Comparison of ENCODE assay signal across 12 cellular contexts in the genomic region with DNA sequence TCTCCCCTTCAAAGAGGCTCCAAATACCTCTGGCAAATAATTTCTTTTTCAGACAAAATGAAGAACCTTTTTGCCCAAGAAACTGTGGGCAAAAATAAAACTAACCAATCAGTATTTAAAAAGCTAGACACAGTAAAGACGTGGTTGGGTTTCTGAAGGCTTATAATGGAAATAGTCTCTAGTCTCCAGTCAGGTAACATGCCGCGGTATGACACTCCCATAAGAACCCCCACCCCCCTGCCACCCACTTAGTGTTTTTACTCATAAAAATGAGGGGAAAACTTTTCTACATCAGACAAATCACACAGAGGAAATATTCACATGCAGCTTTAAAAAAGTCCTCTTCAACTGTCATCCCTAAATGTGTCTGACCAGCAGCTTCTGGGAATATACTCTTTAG.
A peak's percentile ranks its signal among the peaks of the same experiment; 100 is the strongest.
DNase-seq lines count a peak whose midpoint lies in the region; ATAC-seq and TF ChIP-seq lines count a peak whose summit lies in the region.
"Had no signal": no experiment of that assay in that cellular context is flagged by ENCODE, and none has a peak within 500 bp of the region (broad histone marks: within the 10 kb centered on the region; RNA-seq: fewer than 3 reads in every experiment).

No MANE protein-coding gene starts in this region.

- ATAC-seq in GM23338 (no peak), right cardiac atrium (no peak)
- ATAC-seq in activated CD8-positive, alpha-beta T cell treated with anti-CD3 and anti-CD28 coated beads, Interleukin-2, amount 10 ng/mL, durations not matched to agents 7 days and 5 days = no peak

- intact Hi-C loops in right cardiac atrium (cut with DNase I) = no loop called here

- peaks cover 33% of the 10 kb centered on the region for H3F3A ChIP-seq in GM23338 (replicated peaks; ENCODE audit: low read depth)

- H3K4me1 ChIP-seq in GM23338 (ENCODE audit: insufficient read depth) = peaks cover 64% of the 10 kb centered on the region
- peaks cover 5% of the 10 kb centered on the region for H3K4me1 ChIP-seq in right cardiac atrium (ENCODE audit: control insufficient read depth, insufficient read depth, low read length)

- H3K4me2 ChIP-seq in GM23338 = peak overlapping the region; percentile 37

- H2AFZ ChIP-seq in GM23338 = no peak overlapping the region

- H3K27me3 ChIP-seq in GM23338 (ENCODE audit: insufficient read depth) (no peaks in the 10 kb centered on the region), right cardiac atrium (ENCODE audit: control insufficient read depth, insufficient read depth) (no peaks in the 10 kb centered on the region)

- H3K27ac Mint-ChIP-seq in GM23338 = peak overlapping the region; percentile 78
- H3K27ac Mint-ChIP-seq in activated CD8-positive, alpha-beta T cell treated with anti-CD3 and anti-CD28 coated beads, Interleukin-2, amount 10 ng/mL, durations not matched to agents 7 days and 5 days = peak overlapping the region; percentile 54
- no peak overlapping the region for H3K27ac Mint-ChIP-seq in immature natural killer cell

- no peak for TF ChIP-seq CTCF in GM23338 (conservative IDR thresholded peaks at IDR 0.05; ENCODE audit: low read depth in 2 of 2)

- H3K4me3 Mint-ChIP-seq in GM23338 = no peak overlapping the region
- H3K4me3 Mint-ChIP-seq in activated CD8-positive, alpha-beta T cell treated with anti-CD3 and anti-CD28 coated beads, Interleukin-2, amount 10 ng/mL, durations not matched to agents 7 days and 5 days = no peak overlapping the region
- H3K4me3 Mint-ChIP-seq in immature natural killer cell = no peak overlapping the region

- H3K27ac ChIP-seq in GM23338 (ENCODE audit: low read depth) (peak overlapping the region; percentile 96), right cardiac atrium (ENCODE audit: low read length) (peak overlapping the region; percentile 46)

- DNase-seq in GM23338 (ENCODE audit: low spot score) = no peak
- DNase-seq in activated CD8-positive, alpha-beta T cell treated with anti-CD3 and anti-CD28 coated beads, Interleukin-2, amount 10 ng/mL, durations not matched to agents 7 days and 5 days = no peak
- DNase-seq in right cardiac atrium = no peak
- DNase-seq in stimulated activated CD4-positive, alpha-beta T cell treated with anti-CD3 and anti-CD28 coated beads, Interleukin-4, amount 100 ng/mL, for 4 hours = peak; percentile 48 to 74
- no peak for DNase-seq in KG1 (lab: John Stamatoyannopoulos, UW)
- DNase-seq in HEK293T (ENCODE audit: extremely low spot score) = no peak
- DNase-seq in NCI-H510A (lab: John Stamatoyannopoulos, UW) = no peak
- no peak for DNase-seq in immature natural killer cell
- DNase-seq: activated gamma-delta T cell, mammary epithelial cell, NCI-H1092 treated with DMSO at 0.1 percent for 48 hours, RPMI8226 had no signal

- peaks cover 10% of the 10 kb centered on the region for H3K27me3 Mint-ChIP-seq in GM23338 (ENCODE audit: insufficient read depth, low read depth, poor library complexity)
- H3K27me3 Mint-ChIP-seq in activated CD8-positive, alpha-beta T cell treated with anti-CD3 and anti-CD28 coated beads, Interleukin-2, amount 10 ng/mL, durations not matched to agents 7 days and 5 days (ENCODE audit: low read depth) = no peaks in the 10 kb centered on the region
- H3K27me3 Mint-ChIP-seq in immature natural killer cell (ENCODE audit: low read depth in 3 of 3) = peaks cover 0 to 2% (median 1%) of the 10 kb centered on the region in 3 donors

- H3K9me3 Mint-ChIP-seq in GM23338 (no peaks in the 10 kb centered on the region; the same call in 2 of the 3 replicates), immature natural killer cell (no peaks in the 10 kb centered on the region)
- no peaks in the 10 kb centered on the region for H3K9me3 Mint-ChIP-seq in activated CD8-positive, alpha-beta T cell treated with anti-CD3 and anti-CD28 coated beads, Interleukin-2, amount 10 ng/mL, durations not matched to agents 7 days and 5 days (ENCODE audit: insufficient read depth)

- H3K36me3 Mint-ChIP-seq in GM23338 (ENCODE audit: low read depth) (peaks cover 43% of the 10 kb centered on the region), immature natural killer cell (peaks cover 9 to 20% (median 16%) of the 10 kb centered on the region in 3 donors)
- peaks cover 73% of the 10 kb centered on the region for H3K36me3 Mint-ChIP-seq in activated CD8-positive, alpha-beta T cell treated with anti-CD3 and anti-CD28 coated beads, Interleukin-2, amount 10 ng/mL, durations not matched to agents 7 days and 5 days (ENCODE audit: low read depth)

- H3K4me3 ChIP-seq in GM23338 (peak overlapping the region; percentile 4; the same call in 1 of the 2 replicates), right cardiac atrium (ENCODE audit: low read length) (no peak overlapping the region)

- no peaks in the 10 kb centered on the region for H3K9me2 ChIP-seq in GM23338 (ENCODE audit: insufficient read depth)

- CTCF ChIA-PET in activated CD8-positive, alpha-beta T cell treated with anti-CD3 and anti-CD28 coated beads, Interleukin-2, amount 10 ng/mL, durations not matched to agents 7 days and 5 days (lab: Charles Lee) = interaction anchor here (0.8 to 1.2 kb wide), 4 partner anchors 11 to 21 kb away, joined by 3 to 5 read pairs (median 3); no protein-coding TSS in a partner anchor
- CTCF ChIA-PET in HEK293T (lab: Yijun Ruan, JAX) = no interaction called here

- no peaks in the 10 kb centered on the region for H3K9me3 ChIP-seq in right cardiac atrium (ENCODE audit: control insufficient read depth, low read length)

- H4K20me1 ChIP-seq in GM23338 (replicated peaks; ENCODE audit: insufficient read depth) = no peaks in the 10 kb centered on the region

- peaks cover 14% of the 10 kb centered on the region; the same call in 1 of the 2 replicates for H3K36me3 ChIP-seq in GM23338 (ENCODE audit: insufficient read depth)

- 89% methylated on average over 3 of the region's 3 CpGs for WGBS in right cardiac atrium

- POLR2A ChIA-PET in activated CD8-positive, alpha-beta T cell treated with anti-CD3 and anti-CD28 coated beads, Interleukin-2, amount 10 ng/mL, durations not matched to agents 7 days and 5 days (lab: Charles Lee) = interaction anchor here (0.9 kb wide), 1 partner anchor 52 kb away, joined by 3 read pairs; no protein-coding TSS in a partner anchor
- POLR2A ChIA-PET in HEK293T (lab: Yijun Ruan, JAX) = no interaction called here

- H3K4me1 Mint-ChIP-seq in GM23338 (peaks cover 80% of the 10 kb centered on the region), immature natural killer cell (peaks cover 13 to 14% of the 10 kb centered on the region in 2 donors)
- peaks cover 66% of the 10 kb centered on the region for H3K4me1 Mint-ChIP-seq in activated CD8-positive, alpha-beta T cell treated with anti-CD3 and anti-CD28 coated beads, Interleukin-2, amount 10 ng/mL, durations not matched to agents 7 days and 5 days (ENCODE audit: low read depth)

- H3K79me2 ChIP-seq in GM23338 (replicated peaks; ENCODE audit: insufficient read depth) = no peaks in the 10 kb centered on the region

TF ChIP-seq in GM23338, 12 proteins besides CTCF, POLR2A, EP300 and RAD21 (continues in another document):
- TF ChIP-seq NANOG (IDR thresholded peaks at IDR 0.05; ENCODE audit: borderline replicate concordance) = no peak
- no peak for TF ChIP-seq EZH2phosphoT487 (IDR thresholded peaks at IDR 0.05; ENCODE audit: unreplicated experiment)
- TF ChIP-seq ZNF331 (CRISPR knock-in tag; IDR thresholded peaks at IDR 0.05; ENCODE audit: low read depth) = no peak
- TF ChIP-seq ZNF114 (CRISPR knock-in tag; IDR thresholded peaks at IDR 0.05) = no peak
- TF ChIP-seq EZH2 (IDR thresholded peaks at IDR 0.05; ENCODE audit: low read depth, unreplicated experiment) = no peak
- TF ChIP-seq CREB1 (CRISPR knock-in tag; IDR thresholded peaks at IDR 0.05; ENCODE audit: low read depth) = no peak
- TF ChIP-seq STAT1 (IDR thresholded peaks at IDR 0.05; ENCODE audit: unreplicated experiment) = no peak
- TF ChIP-seq, protein P1, sequence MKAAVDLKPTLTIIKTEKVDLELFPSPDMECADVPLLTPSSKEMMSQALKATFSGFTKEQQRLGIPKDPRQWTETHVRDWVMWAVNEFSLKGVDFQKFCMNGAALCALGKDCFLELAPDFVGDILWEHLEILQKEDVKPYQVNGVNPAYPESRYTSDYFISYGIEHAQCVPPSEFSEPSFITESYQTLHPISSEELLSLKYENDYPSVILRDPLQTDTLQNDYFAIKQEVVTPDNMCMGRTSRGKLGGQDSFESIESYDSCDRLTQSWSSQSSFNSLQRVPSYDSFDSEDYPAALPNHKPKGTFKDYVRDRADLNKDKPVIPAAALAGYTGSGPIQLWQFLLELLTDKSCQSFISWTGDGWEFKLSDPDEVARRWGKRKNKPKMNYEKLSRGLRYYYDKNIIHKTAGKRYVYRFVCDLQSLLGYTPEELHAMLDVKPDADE (IDR thresholded peaks at IDR 0.05) = no peak
- TF ChIP-seq POLR2AphosphoS5 (IDR thresholded peaks at IDR 0.05; ENCODE audit: low read depth) = no peak

TF ChIP-seq in HEK293T, 16 proteins besides CTCF, POLR2A, EP300 and RAD21:
- TF ChIP-seq NFRKB (IDR thresholded peaks at IDR 0.05) = no peak
- TF ChIP-seq HDGF (IDR thresholded peaks at IDR 0.05; ENCODE audit: borderline replicate concordance) = no peak
- TF ChIP-seq ARNT (IDR thresholded peaks at IDR 0.05) = no peak
- no peak for TF ChIP-seq LEF1 (IDR thresholded peaks at IDR 0.05; ENCODE audit: borderline replicate concordance)
- TF ChIP-seq FOXK2 (IDR thresholded peaks at IDR 0.05) = no peak
- no peak for TF ChIP-seq L3MBTL2 (conservative IDR thresholded peaks at IDR 0.05)
- TF ChIP-seq ELF4 (IDR thresholded peaks at IDR 0.05) = no peak
- no peak for TF ChIP-seq SP1 (IDR thresholded peaks at IDR 0.05)
- TF ChIP-seq FOXM1 (IDR thresholded peaks at IDR 0.05; ENCODE audit: borderline replicate concordance) = no peak
- no peak for TF ChIP-seq FOXA1 (IDR thresholded peaks at IDR 0.05)
- TF ChIP-seq TARDBP (IDR thresholded peaks at IDR 0.05) = no peak
- no peak for TF ChIP-seq CTBP1 (IDR thresholded peaks at IDR 0.05; ENCODE audit: borderline replicate concordance)
- TF ChIP-seq ZNF384 (IDR thresholded peaks at IDR 0.05) = no peak
- TF ChIP-seq, protein P2, sequence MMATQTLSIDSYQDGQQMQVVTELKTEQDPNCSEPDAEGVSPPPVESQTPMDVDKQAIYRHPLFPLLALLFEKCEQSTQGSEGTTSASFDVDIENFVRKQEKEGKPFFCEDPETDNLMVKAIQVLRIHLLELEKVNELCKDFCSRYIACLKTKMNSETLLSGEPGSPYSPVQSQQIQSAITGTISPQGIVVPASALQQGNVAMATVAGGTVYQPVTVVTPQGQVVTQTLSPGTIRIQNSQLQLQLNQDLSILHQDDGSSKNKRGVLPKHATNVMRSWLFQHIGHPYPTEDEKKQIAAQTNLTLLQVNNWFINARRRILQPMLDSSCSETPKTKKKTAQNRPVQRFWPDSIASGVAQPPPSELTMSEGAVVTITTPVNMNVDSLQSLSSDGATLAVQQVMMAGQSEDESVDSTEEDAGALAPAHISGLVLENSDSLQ (IDR thresholded peaks at IDR 0.05) = no peak
- no peak for TF ChIP-seq BHLHE40 (IDR thresholded peaks at IDR 0.05; ENCODE audit: borderline replicate concordance)
- no peak for TF ChIP-seq SUZ12 (IDR thresholded peaks at IDR 0.05)

Comparison
In these comparisons a context has a peak if more than half of its experiments do, and no peak if none do; other contexts are left out.
1. DNase-seq: peak in stimulated activated CD4-positive, alpha-beta T cell treated with anti-CD3 and anti-CD28 coated beads, Interleukin-4, amount 100 ng/mL, for 4 hours (2 of 2); none in GM23338 (single experiment), activated CD8-positive, alpha-beta T cell treated with anti-CD3 and anti-CD28 coated beads, Interleukin-2, amount 10 ng/mL, durations not matched to agents 7 days and 5 days (single experiment), right cardiac atrium (0 of 3), KG1 (single experiment), HEK293T (single experiment), NCI-H510A (single experiment) and immature natural killer cell (0 of 3).
2. H3K27ac Mint-ChIP-seq: peak in GM23338 (single experiment) and activated CD8-positive, alpha-beta T cell treated with anti-CD3 and anti-CD28 coated beads, Interleukin-2, amount 10 ng/mL, durations not matched to agents 7 days and 5 days (single experiment); none in immature natural killer cell (0 of 6).